8 cellular contexts compared by ENCODE assay signal in genomic region chr15:29822100-29822684, GRCh38. TPM values are rescaled to one million over a fixed set of nuclear protein-coding genes. Genes with fewer than 3 reads are reported as not detected.
A peak's percentile ranks its signal among the peaks of the same experiment; 100 is the strongest.
DNase-seq lines count a peak whose midpoint lies in the region; ATAC-seq and TF ChIP-seq lines count a peak whose summit lies in the region.

Gene TJP1 (minus strand): TSS chr15:29822468. CDS start chr15:29822028, 440 bp downstream.

- H3K9me3 Mint-ChIP-seq in CD4-positive, alpha-beta T cell = peaks cover 3% of the 10 kb centered on the region
- peaks cover 5% of the 10 kb centered on the region for H3K9me3 Mint-ChIP-seq in activated T-helper 2 cell treated with anti-CD3 and anti-CD28 coated beads, Interferon-gamma antibody, Interleukin-2, Interleukin-4, amounts not matched to agents 10 μg/mL and 5 μg/mL and 100 μg/mL, durations not matched to agents 14 hours and 24 hours and 36 hours

- H3K4me1 ChIP-seq in SJCRH30 = peaks cover 10% of the 10 kb centered on the region
- peaks cover 26% of the 10 kb centered on the region for H3K4me1 ChIP-seq in suprapubic skin

- POLR2A ChIA-PET in CD4-positive, alpha-beta T cell (lab: Charles Lee) = no interaction called here

- peaks cover 5% of the 10 kb centered on the region for H3K36me3 Mint-ChIP-seq in CD4-positive, alpha-beta T cell (ENCODE audit: low read depth)
- H3K36me3 Mint-ChIP-seq in activated T-helper 2 cell treated with anti-CD3 and anti-CD28 coated beads, Interferon-gamma antibody, Interleukin-2, Interleukin-4, amounts not matched to agents 10 μg/mL and 5 μg/mL and 100 μg/mL, durations not matched to agents 14 hours and 24 hours and 36 hours (ENCODE audit: low read depth) = peaks cover 5% of the 10 kb centered on the region

- WGBS in suprapubic skin = 0% methylated on average over 5 of the region's 80 CpGs

- peaks cover 66% of the 10 kb centered on the region for H3K27me3 ChIP-seq in CD4-positive, alpha-beta T cell (ENCODE audit: control insufficient read depth, insufficient read depth, low read length)
- H3K27me3 ChIP-seq in SJCRH30 (no peaks in the 10 kb centered on the region), suprapubic skin (no peaks in the 10 kb centered on the region)

- H3K27ac Mint-ChIP-seq in CD4-positive, alpha-beta T cell = no peak within 1 kb of the TSS
- no peak within 1 kb of the TSS for H3K27ac Mint-ChIP-seq in activated T-helper 2 cell treated with anti-CD3 and anti-CD28 coated beads, Interferon-gamma antibody, Interleukin-2, Interleukin-4, amounts not matched to agents 10 μg/mL and 5 μg/mL and 100 μg/mL, durations not matched to agents 14 hours and 24 hours and 36 hours

- peaks cover 29% of the 10 kb centered on the region for H3K9me3 ChIP-seq in CD4-positive, alpha-beta T cell (ENCODE audit: control insufficient read depth, low read length)
- H3K9me3 ChIP-seq in SJCRH30 (replicated peaks) (no peaks in the 10 kb centered on the region), suprapubic skin (no peaks in the 10 kb centered on the region)

- TF ChIP-seq EP300 in suprapubic skin (IDR thresholded peaks at IDR 0.05) = no peak

- TF ChIP-seq POLR2A in suprapubic skin (IDR thresholded peaks at IDR 0.05) = no peak

- intact Hi-C loops in CD4-positive, alpha-beta T cell (cut with DNase I, micrococcal nuclease) = no loop called here
- intact Hi-C loops in activated T-helper 2 cell treated with anti-CD3 and anti-CD28 coated beads, Interferon-gamma antibody, Interleukin-2, Interleukin-4, amounts not matched to agents 10 μg/mL and 5 μg/mL and 100 μg/mL, durations not matched to agents 14 hours and 24 hours and 36 hours (cut with micrococcal nuclease) = no loop called here

- CTCF ChIA-PET in CD4-positive, alpha-beta T cell (lab: Charles Lee) = no interaction called here

- DNase-seq in CD4-positive, alpha-beta T cell = no peak
- DNase-seq in SJCRH30 (peak; percentile 54 to 81), epithelial cell of esophagus (ENCODE audit: low read depth) (peak; percentile 86), lung microvascular endothelial cell (ENCODE audit: low read depth in 2 of 2) (peak; percentile 81 to 83), suprapubic skin (ENCODE audit: low spot score in 2 of 2) (peak; percentile 75 to 83), Kasumi-1 (lab: John Stamatoyannopoulos, UW) (no peak)
- DNase-seq in activated T-helper 2 cell treated with anti-CD3 and anti-CD28 coated beads, Interferon-gamma antibody, Interleukin-2, Interleukin-4, amounts not matched to agents 10 μg/mL and 5 μg/mL and 100 μg/mL, durations not matched to agents 14 hours and 24 hours and 36 hours (ENCODE audit: low spot score) = no peak

- H3K4me3 ChIP-seq in SJCRH30 (peak within 1 kb of the TSS; percentile 100), epithelial cell of esophagus (ENCODE audit: low read length) (peak within 1 kb of the TSS; percentile 73), suprapubic skin (peak within 1 kb of the TSS; percentile 80)

- TF ChIP-seq CTCF in CD4-positive, alpha-beta T cell (IDR thresholded peaks at IDR 0.05) = no peak
- TF ChIP-seq CTCF in epithelial cell of esophagus (IDR thresholded peaks at IDR 0.05; ENCODE audit: insufficient read depth, low read depth, low read length, missing control alignments) (no peak), suprapubic skin (IDR thresholded peaks at IDR 0.05) (no peak)

- H3K36me3 ChIP-seq in SJCRH30 (no peaks in the 10 kb centered on the region), suprapubic skin (no peaks in the 10 kb centered on the region)

- H3K4me1 Mint-ChIP-seq in CD4-positive, alpha-beta T cell (ENCODE audit: low read depth) = peaks cover 29% of the 10 kb centered on the region
- peaks cover 8% of the 10 kb centered on the region for H3K4me1 Mint-ChIP-seq in activated T-helper 2 cell treated with anti-CD3 and anti-CD28 coated beads, Interferon-gamma antibody, Interleukin-2, Interleukin-4, amounts not matched to agents 10 μg/mL and 5 μg/mL and 100 μg/mL, durations not matched to agents 14 hours and 24 hours and 36 hours (ENCODE audit: low read depth)

- H3K27me3 Mint-ChIP-seq in CD4-positive, alpha-beta T cell = peaks cover 71% of the 10 kb centered on the region
- H3K27me3 Mint-ChIP-seq in activated T-helper 2 cell treated with anti-CD3 and anti-CD28 coated beads, Interferon-gamma antibody, Interleukin-2, Interleukin-4, amounts not matched to agents 10 μg/mL and 5 μg/mL and 100 μg/mL, durations not matched to agents 14 hours and 24 hours and 36 hours (ENCODE audit: low read depth) = peaks cover 57% of the 10 kb centered on the region

- H3K27ac ChIP-seq in CD4-positive, alpha-beta T cell (ENCODE audit: low read depth, low read length) = no peak within 1 kb of the TSS
- H3K27ac ChIP-seq in SJCRH30 (peak within 1 kb of the TSS; percentile 79), suprapubic skin (peak within 1 kb of the TSS; percentile 98)

- H3K4me3 Mint-ChIP-seq in CD4-positive, alpha-beta T cell = peak within 1 kb of the TSS; percentile 51
- H3K4me3 Mint-ChIP-seq in activated T-helper 2 cell treated with anti-CD3 and anti-CD28 coated beads, Interferon-gamma antibody, Interleukin-2, Interleukin-4, amounts not matched to agents 10 μg/mL and 5 μg/mL and 100 μg/mL, durations not matched to agents 14 hours and 24 hours and 36 hours (ENCODE audit: low read depth) = no peak within 1 kb of the TSS

- ATAC-seq in CD4-positive, alpha-beta T cell (ENCODE audit: poor library complexity) = no peak
- ATAC-seq in HG03432 (IDR thresholded peaks at IDR 0.05; ENCODE audit: unreplicated experiment) = peak; percentile 13

RNA-seq across cellular contexts. Expression of gene TJP1, which starts in this region (rescaled TPM):
- not detected for total RNA-seq in CD4-positive, alpha-beta T cell
- 59.2 and 60.1 TPM in 2 replicates for total RNA-seq in SJCRH30 (2014; rRNA removed; shearing (Covaris generic))
- total RNA-seq in lung microvascular endothelial cell = 68.1 and 69.7 TPM in 2 replicates
- 10 to 100 TPM; 74.1 to 91.0 (median 81.0) TPM for total RNA-seq in suprapubic skin
- not detected in 2 replicates for total RNA-seq in activated T-helper 2 cell treated with anti-CD3 and anti-CD28 coated beads, Interferon-gamma antibody, Interleukin-2, Interleukin-4, amounts not matched to agents 10 μg/mL and 5 μg/mL and 100 μg/mL, durations not matched to agents 14 hours and 24 hours and 36 hours

Comparison
In these comparisons a context has a peak if more than half of its experiments do, and no peak if none do; other contexts are left out.
1. RNA of gene TJP1 (total RNA-seq): 74.1 to 91.0 TPM in suprapubic skin, 68.1 to 69.7 TPM in lung microvascular endothelial cell and 59.2 to 60.1 TPM in SJCRH30; not detected in CD4-positive, alpha-beta T cell and not detected in activated T-helper 2 cell treated with anti-CD3 and anti-CD28 coated beads, Interferon-gamma antibody, Interleukin-2, Interleukin-4, amounts not matched to agents 10 μg/mL and 5 μg/mL and 100 μg/mL, durations not matched to agents 14 hours and 24 hours and 36 hours; every median in the first group is over 10 times any median in the second.
2. DNase-seq: peak in SJCRH30 (2 of 2), epithelial cell of esophagus (single experiment), lung microvascular endothelial cell (2 of 2) and suprapubic skin (2 of 2); none in CD4-positive, alpha-beta T cell (0 of 10), Kasumi-1 (0 of 2) and activated T-helper 2 cell treated with anti-CD3 and anti-CD28 coated beads, Interferon-gamma antibody, Interleukin-2, Interleukin-4, amounts not matched to agents 10 μg/mL and 5 μg/mL and 100 μg/mL, durations not matched to agents 14 hours and 24 hours and 36 hours (single experiment).
3. Peak in every context shown above with its lines, with median percentiles within 50 percentile points of each other: H3K4me3 ChIP-seq.